1 cellular context compared by ENCODE assay signal in the genomic region with DNA sequence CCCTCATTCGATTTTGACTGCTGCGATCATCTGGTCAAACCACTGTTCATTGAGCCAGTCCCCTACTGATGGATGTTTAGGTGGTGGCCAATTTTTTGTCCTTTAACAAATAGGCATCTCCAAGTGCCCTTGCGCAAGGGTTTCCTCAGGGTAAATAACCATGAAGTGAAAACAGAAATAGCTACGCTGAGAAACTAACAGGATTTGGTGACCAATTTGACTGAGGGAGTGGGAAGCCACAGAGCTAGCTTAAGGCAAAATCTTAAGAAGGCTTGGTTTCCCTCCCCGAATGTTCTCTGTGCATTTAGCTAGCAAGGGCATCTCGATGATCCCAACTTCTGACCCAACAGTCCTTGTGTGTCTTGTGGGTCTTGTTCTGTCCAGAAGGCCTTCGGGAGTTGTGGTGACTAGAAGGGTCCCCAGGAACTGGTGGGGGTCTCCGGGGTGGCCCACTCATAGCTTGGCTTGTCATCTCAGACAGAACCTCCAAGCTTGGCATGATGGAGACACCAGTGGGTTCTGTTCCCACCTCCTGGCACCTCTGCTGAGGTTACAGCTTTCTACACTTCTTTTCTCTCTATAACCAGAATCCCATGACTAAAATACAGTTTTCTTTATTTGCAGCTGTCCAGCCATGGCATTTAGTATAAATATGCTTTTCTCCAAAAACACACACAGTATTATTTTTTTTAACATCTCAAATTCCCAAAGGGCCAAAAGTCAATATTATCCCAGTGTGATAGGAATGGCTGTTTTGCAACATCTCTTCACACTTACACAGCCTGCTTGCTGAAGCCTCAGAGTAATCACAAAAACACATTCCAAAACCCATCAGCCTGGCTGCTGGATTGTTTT.
TF ChIP-seq lines count a peak whose summit lies in the region.

No MANE protein-coding gene starts in this region.

TF ChIP-seq in HepG2, 621 proteins besides CTCF, POLR2A, EP300 and RAD21 (continued from another document and continues in another):
- TF ChIP-seq, protein P1, sequence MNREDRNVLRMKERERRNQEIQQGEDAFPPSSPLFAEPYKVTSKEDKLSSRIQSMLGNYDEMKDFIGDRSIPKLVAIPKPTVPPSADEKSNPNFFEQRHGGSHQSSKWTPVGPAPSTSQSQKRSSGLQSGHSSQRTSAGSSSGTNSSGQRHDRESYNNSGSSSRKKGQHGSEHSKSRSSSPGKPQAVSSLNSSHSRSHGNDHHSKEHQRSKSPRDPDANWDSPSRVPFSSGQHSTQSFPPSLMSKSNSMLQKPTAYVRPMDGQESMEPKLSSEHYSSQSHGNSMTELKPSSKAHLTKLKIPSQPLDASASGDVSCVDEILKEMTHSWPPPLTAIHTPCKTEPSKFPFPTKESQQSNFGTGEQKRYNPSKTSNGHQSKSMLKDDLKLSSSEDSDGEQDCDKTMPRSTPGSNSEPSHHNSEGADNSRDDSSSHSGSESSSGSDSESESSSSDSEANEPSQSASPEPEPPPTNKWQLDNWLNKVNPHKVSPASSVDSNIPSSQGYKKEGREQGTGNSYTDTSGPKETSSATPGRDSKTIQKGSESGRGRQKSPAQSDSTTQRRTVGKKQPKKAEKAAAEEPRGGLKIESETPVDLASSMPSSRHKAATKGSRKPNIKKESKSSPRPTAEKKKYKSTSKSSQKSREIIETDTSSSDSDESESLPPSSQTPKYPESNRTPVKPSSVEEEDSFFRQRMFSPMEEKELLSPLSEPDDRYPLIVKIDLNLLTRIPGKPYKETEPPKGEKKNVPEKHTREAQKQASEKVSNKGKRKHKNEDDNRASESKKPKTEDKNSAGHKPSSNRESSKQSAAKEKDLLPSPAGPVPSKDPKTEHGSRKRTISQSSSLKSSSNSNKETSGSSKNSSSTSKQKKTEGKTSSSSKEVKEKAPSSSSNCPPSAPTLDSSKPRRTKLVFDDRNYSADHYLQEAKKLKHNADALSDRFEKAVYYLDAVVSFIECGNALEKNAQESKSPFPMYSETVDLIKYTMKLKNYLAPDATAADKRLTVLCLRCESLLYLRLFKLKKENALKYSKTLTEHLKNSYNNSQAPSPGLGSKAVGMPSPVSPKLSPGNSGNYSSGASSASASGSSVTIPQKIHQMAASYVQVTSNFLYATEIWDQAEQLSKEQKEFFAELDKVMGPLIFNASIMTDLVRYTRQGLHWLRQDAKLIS (CRISPR knock-in tag; IDR thresholded peaks at IDR 0.05): no peak
- TF ChIP-seq NBN (conservative IDR thresholded peaks at IDR 0.05) (no peak), KAT7 (CRISPR knock-in tag; IDR thresholded peaks at IDR 0.05; ENCODE audit: borderline replicate concordance) (no peak), RFXAP (CRISPR knock-in tag; IDR thresholded peaks at IDR 0.05; ENCODE audit: borderline replicate concordance) (peak; percentile 84), NFKB2 (CRISPR knock-in tag; IDR thresholded peaks at IDR 0.05; ENCODE audit: borderline replicate concordance) (no peak), ZNF670 (CRISPR knock-in tag; IDR thresholded peaks at IDR 0.05; ENCODE audit: borderline replicate concordance) (0 out of 2 replicates have a peak, but pooled peaks have one; percentile 31), ERF (CRISPR knock-in tag; IDR thresholded peaks at IDR 0.05) (peak; percentile 94), CBX1 (IDR thresholded peaks at IDR 0.05; ENCODE audit: low read depth) (no peak), GTF2F1 (IDR thresholded peaks at IDR 0.05; ENCODE audit: low read length) (no peak), KDM5A (IDR thresholded peaks at IDR 0.05; ENCODE audit: borderline replicate concordance, low read length) (no peak), SNRNP70 (IDR thresholded peaks at IDR 0.05; ENCODE audit: low read depth, low read length) (no peak), ZNF674 (CRISPR knock-in tag; IDR thresholded peaks at IDR 0.05; ENCODE audit: low read depth) (no peak), ZNF614 (CRISPR knock-in tag; IDR thresholded peaks at IDR 0.05; ENCODE audit: borderline replicate concordance) (peak; percentile 60; the same call in 1 of the 2 replicates), HOXA9 (CRISPR knock-in tag; IDR thresholded peaks at IDR 0.05; ENCODE audit: borderline replicate concordance) (no peak), ZBTB42 (CRISPR knock-in tag; IDR thresholded peaks at IDR 0.05) (no peak)
- TF ChIP-seq, protein P2, sequence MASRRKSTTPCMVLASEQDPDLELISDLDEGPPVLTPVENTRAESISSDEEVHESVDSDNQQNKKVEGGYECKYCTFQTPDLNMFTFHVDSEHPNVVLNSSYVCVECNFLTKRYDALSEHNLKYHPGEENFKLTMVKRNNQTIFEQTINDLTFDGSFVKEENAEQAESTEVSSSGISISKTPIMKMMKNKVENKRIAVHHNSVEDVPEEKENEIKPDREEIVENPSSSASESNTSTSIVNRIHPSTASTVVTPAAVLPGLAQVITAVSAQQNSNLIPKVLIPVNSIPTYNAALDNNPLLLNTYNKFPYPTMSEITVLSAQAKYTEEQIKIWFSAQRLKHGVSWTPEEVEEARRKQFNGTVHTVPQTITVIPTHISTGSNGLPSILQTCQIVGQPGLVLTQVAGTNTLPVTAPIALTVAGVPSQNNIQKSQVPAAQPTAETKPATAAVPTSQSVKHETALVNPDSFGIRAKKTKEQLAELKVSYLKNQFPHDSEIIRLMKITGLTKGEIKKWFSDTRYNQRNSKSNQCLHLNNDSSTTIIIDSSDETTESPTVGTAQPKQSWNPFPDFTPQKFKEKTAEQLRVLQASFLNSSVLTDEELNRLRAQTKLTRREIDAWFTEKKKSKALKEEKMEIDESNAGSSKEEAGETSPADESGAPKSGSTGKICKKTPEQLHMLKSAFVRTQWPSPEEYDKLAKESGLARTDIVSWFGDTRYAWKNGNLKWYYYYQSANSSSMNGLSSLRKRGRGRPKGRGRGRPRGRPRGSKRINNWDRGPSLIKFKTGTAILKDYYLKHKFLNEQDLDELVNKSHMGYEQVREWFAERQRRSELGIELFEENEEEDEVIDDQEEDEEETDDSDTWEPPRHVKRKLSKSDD (CRISPR knock-in tag; IDR thresholded peaks at IDR 0.05; ENCODE audit: low read depth): no peak
- TF ChIP-seq, protein P3, sequence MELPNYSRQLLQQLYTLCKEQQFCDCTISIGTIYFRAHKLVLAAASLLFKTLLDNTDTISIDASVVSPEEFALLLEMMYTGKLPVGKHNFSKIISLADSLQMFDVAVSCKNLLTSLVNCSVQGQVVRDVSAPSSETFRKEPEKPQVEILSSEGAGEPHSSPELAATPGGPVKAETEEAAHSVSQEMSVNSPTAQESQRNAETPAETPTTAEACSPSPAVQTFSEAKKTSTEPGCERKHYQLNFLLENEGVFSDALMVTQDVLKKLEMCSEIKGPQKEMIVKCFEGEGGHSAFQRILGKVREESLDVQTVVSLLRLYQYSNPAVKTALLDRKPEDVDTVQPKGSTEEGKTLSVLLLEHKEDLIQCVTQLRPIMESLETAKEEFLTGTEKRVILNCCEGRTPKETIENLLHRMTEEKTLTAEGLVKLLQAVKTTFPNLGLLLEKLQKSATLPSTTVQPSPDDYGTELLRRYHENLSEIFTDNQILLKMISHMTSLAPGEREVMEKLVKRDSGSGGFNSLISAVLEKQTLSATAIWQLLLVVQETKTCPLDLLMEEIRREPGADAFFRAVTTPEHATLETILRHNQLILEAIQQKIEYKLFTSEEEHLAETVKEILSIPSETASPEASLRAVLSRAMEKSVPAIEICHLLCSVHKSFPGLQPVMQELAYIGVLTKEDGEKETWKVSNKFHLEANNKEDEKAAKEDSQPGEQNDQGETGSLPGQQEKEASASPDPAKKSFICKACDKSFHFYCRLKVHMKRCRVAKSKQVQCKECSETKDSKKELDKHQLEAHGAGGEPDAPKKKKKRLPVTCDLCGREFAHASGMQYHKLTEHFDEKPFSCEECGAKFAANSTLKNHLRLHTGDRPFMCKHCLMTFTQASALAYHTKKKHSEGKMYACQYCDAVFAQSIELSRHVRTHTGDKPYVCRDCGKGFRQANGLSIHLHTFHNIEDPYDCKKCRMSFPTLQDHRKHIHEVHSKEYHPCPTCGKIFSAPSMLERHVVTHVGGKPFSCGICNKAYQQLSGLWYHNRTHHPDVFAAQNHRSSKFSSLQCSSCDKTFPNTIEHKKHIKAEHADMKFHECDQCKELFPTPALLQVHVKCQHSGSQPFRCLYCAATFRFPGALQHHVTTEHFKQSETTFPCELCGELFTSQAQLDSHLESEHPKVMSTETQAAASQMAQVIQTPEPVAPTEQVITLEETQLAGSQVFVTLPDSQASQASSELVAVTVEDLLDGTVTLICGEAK (IDR thresholded peaks at IDR 0.05): no peak
- TF ChIP-seq, protein P3 (CRISPR knock-in tag; IDR thresholded peaks at IDR 0.05): no peak
- TF ChIP-seq, protein P4, sequence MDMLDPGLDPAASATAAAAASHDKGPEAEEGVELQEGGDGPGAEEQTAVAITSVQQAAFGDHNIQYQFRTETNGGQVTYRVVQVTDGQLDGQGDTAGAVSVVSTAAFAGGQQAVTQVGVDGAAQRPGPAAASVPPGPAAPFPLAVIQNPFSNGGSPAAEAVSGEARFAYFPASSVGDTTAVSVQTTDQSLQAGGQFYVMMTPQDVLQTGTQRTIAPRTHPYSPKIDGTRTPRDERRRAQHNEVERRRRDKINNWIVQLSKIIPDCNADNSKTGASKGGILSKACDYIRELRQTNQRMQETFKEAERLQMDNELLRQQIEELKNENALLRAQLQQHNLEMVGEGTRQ (IDR thresholded peaks at IDR 0.05; ENCODE audit: low read depth, low read length): no peak
- TF ChIP-seq, protein P4 (CRISPR knock-in tag; IDR thresholded peaks at IDR 0.05; ENCODE audit: borderline replicate concordance): no peak
- TF ChIP-seq, protein P5, sequence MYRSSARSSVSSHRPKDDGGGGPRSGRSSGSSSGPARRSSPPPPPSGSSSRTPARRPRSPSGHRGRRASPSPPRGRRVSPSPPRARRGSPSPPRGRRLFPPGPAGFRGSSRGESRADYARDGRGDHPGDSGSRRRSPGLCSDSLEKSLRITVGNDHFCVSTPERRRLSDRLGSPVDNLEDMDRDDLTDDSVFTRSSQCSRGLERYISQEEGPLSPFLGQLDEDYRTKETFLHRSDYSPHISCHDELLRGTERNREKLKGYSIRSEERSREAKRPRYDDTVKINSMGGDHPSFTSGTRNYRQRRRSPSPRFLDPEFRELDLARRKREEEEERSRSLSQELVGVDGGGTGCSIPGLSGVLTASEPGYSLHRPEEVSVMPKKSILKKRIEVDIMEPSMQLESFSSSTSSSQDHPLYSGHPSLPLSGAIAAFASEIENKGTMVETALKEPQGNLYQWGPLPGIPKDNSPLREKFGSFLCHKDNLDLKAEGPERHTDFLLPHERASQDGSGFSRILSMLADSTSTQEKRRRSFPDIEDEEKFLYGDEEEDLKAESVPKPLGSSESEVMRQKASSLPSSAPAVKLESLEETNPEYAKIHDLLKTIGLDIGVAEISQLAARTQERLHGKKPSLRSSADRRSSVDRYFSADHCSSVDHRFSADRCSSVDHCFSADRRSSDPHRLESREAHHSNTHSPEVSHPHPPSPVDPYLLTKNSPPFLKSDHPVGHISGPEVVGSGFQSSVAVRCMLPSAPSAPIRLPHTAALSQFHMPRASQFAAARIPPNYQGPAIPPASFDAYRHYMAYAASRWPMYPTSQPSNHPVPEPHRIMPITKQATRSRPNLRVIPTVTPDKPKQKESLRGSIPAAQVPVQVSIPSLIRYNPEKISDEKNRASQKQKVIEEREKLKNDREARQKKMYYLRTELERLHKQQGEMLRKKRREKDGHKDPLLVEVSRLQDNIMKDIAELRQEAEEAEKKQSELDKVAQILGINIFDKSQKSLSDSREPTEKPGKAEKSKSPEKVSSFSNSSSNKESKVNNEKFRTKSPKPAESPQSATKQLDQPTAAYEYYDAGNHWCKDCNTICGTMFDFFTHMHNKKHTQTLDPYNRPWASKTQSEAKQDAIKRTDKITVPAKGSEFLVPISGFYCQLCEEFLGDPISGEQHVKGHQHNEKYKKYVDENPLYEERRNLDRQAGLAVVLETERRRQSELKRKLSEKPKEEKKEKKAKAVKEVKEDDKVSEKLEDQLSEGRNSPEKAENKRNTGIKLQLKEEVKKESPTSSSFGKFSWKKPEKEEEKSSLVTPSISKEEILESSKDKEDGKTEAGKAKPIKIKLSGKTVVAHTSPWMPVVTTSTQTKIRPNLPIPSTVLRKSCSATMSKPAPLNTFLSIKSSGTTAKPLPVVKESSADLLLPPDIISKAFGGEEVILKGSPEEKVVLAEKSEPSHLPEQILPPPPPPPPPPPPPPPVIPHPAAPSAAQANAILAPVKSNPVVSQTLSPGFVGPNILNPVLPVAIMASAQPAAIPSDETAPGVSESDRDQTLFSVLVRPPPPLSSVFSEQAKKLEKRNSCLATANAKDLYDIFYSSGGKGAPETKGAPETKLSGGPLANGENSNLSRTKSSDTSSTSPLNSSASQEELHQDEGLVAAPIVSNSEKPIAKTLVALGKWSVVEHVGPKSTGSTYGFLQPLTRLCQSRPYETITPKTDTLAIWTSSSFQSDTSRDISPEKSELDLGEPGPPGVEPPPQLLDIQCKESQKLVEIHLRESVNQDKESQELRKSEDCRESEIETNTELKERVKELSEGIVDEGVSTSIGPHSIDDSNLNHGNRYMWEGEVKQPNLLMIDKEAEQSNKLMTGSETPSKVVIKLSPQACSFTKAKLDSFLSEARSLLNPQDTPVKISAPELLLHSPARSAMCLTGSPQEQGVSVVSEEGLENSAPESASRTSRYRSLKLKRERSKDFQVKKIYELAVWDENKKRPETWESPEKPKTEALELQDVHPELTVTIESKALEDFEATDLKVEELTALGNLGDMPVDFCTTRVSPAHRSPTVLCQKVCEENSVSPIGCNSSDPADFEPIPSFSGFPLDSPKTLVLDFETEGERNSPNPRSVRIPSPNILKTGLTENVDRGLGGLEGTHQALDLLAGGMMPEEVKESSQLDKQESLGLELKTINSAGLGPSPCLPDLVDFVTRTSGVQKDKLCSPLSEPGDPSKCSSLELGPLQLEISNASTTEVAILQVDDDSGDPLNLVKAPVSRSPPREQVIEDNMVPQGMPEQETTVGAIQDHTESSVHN (CRISPR knock-in tag; IDR thresholded peaks at IDR 0.05): no peak
